ENCODE assay signal across 2 cellular contexts in the genomic region with DNA sequence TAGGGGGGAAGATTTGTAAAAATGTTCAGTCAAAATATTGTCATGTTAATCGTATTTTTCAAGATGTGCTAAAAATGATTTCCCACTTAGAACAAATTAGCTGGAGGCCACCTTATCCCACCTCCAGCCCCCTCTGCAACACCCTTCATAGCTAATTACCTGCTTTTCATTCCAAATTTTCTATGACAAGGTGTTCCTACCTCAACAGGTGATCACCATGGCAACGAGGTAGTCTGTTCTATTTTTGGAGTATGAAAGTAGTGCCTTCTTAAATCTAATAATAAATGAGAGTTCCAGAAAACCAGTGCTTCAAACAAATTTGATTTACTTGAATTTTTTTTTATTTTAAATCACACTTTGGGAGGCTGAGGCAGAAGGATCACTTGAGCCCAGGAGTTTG.
TF ChIP-seq lines count a peak whose summit lies in the region.

No MANE protein-coding gene starts in this region.

TF ChIP-seq in HepG2, 621 proteins besides CTCF, POLR2A, EP300 and RAD21:
- no peak for TF ChIP-seq HES4 (CRISPR knock-in tag; IDR thresholded peaks at IDR 0.05; ENCODE audit: borderline replicate concordance)
- TF ChIP-seq, protein P1, sequence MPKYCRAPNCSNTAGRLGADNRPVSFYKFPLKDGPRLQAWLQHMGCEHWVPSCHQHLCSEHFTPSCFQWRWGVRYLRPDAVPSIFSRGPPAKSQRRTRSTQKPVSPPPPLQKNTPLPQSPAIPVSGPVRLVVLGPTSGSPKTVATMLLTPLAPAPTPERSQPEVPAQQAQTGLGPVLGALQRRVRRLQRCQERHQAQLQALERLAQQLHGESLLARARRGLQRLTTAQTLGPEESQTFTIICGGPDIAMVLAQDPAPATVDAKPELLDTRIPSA (CRISPR knock-in tag; IDR thresholded peaks at IDR 0.05; ENCODE audit: borderline replicate concordance) = no peak
- TF ChIP-seq, protein P2, sequence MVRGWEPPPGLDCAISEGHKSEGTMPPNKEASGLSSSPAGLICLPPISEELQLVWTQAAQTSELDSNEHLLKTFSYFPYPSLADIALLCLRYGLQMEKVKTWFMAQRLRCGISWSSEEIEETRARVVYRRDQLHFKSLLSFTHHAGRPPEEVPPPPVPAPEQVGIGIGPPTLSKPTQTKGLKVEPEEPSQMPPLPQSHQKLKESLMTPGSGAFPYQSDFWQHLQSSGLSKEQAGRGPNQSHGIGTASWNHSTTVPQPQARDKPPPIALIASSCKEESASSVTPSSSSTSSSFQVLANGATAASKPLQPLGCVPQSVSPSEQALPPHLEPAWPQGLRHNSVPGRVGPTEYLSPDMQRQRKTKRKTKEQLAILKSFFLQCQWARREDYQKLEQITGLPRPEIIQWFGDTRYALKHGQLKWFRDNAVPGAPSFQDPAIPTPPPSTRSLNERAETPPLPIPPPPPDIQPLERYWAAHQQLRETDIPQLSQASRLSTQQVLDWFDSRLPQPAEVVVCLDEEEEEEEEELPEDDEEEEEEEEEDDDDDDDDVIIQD (CRISPR knock-in tag; IDR thresholded peaks at IDR 0.05; ENCODE audit: low read depth) = no peak
- no peak for TF ChIP-seq NBN (conservative IDR thresholded peaks at IDR 0.05)
- no peak for TF ChIP-seq NR2F6 (IDR thresholded peaks at IDR 0.05)
- no peak for TF ChIP-seq NR2F6 (CRISPR knock-in tag; IDR thresholded peaks at IDR 0.05)
- TF ChIP-seq, protein P3, sequence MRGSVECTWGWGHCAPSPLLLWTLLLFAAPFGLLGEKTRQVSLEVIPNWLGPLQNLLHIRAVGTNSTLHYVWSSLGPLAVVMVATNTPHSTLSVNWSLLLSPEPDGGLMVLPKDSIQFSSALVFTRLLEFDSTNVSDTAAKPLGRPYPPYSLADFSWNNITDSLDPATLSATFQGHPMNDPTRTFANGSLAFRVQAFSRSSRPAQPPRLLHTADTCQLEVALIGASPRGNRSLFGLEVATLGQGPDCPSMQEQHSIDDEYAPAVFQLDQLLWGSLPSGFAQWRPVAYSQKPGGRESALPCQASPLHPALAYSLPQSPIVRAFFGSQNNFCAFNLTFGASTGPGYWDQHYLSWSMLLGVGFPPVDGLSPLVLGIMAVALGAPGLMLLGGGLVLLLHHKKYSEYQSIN (CRISPR knock-in tag; IDR thresholded peaks at IDR 0.05; ENCODE audit: borderline replicate concordance) = no peak
- TF ChIP-seq, protein P4, sequence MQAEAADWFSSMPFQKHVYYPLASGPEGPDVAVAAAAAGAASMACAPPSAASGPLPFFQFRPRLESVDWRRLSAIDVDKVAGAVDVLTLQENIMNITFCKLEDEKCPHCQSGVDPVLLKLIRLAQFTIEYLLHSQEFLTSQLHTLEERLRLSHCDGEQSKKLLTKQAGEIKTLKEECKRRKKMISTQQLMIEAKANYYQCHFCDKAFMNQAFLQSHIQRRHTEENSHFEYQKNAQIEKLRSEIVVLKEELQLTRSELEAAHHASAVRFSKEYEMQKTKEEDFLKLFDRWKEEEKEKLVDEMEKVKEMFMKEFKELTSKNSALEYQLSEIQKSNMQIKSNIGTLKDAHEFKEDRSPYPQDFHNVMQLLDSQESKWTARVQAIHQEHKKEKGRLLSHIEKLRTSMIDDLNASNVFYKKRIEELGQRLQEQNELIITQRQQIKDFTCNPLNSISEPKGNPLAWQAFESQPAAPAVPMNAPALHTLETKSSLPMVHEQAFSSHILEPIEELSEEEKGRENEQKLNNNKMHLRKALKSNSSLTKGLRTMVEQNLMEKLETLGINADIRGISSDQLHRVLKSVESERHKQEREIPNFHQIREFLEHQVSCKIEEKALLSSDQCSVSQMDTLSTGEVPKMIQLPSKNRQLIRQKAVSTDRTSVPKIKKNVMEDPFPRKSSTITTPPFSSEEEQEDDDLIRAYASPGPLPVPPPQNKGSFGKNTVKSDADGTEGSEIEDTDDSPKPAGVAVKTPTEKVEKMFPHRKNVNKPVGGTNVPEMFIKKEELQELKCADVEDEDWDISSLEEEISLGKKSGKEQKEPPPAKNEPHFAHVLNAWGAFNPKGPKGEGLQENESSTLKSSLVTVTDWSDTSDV (CRISPR knock-in tag; IDR thresholded peaks at IDR 0.05) = no peak
- no peak for TF ChIP-seq NFKBIZ (CRISPR knock-in tag; IDR thresholded peaks at IDR 0.05)
- TF ChIP-seq ZNF3 (CRISPR knock-in tag; IDR thresholded peaks at IDR 0.05) = no peak
- TF ChIP-seq, protein P5, sequence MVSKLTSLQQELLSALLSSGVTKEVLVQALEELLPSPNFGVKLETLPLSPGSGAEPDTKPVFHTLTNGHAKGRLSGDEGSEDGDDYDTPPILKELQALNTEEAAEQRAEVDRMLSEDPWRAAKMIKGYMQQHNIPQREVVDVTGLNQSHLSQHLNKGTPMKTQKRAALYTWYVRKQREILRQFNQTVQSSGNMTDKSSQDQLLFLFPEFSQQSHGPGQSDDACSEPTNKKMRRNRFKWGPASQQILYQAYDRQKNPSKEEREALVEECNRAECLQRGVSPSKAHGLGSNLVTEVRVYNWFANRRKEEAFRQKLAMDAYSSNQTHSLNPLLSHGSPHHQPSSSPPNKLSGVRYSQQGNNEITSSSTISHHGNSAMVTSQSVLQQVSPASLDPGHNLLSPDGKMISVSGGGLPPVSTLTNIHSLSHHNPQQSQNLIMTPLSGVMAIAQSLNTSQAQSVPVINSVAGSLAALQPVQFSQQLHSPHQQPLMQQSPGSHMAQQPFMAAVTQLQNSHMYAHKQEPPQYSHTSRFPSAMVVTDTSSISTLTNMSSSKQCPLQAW (CRISPR knock-in tag; IDR thresholded peaks at IDR 0.05) = no peak
- TF ChIP-seq ARID2 (CRISPR knock-in tag; IDR thresholded peaks at IDR 0.05; ENCODE audit: borderline replicate concordance) = no peak
- no peak for TF ChIP-seq ZNF605 (CRISPR knock-in tag; IDR thresholded peaks at IDR 0.05)
- no peak for TF ChIP-seq ZNF296 (CRISPR knock-in tag; conservative IDR thresholded peaks at IDR 0.05)
- TF ChIP-seq, protein P6, sequence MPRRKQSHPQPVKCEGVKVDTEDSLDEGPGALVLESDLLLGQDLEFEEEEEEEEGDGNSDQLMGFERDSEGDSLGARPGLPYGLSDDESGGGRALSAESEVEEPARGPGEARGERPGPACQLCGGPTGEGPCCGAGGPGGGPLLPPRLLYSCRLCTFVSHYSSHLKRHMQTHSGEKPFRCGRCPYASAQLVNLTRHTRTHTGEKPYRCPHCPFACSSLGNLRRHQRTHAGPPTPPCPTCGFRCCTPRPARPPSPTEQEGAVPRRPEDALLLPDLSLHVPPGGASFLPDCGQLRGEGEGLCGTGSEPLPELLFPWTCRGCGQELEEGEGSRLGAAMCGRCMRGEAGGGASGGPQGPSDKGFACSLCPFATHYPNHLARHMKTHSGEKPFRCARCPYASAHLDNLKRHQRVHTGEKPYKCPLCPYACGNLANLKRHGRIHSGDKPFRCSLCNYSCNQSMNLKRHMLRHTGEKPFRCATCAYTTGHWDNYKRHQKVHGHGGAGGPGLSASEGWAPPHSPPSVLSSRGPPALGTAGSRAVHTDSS (CRISPR knock-in tag; conservative IDR thresholded peaks at IDR 0.05) = no peak
- TF ChIP-seq HNRNPLL (IDR thresholded peaks at IDR 0.05; ENCODE audit: low read depth, low read length, poor library complexity, severe bottlenecking) = no peak
- no peak for TF ChIP-seq PRPF4 (IDR thresholded peaks at IDR 0.05; ENCODE audit: low read depth, low read length, poor library complexity, severe bottlenecking)
- no peak for TF ChIP-seq ZFP36 (IDR thresholded peaks at IDR 0.05; ENCODE audit: borderline replicate concordance, low read depth, low read length, partially characterized antibody)

TF ChIP-seq in H1, 55 proteins besides CTCF, POLR2A, EP300 and RAD21:
- TF ChIP-seq NRF1 (IDR thresholded peaks at IDR 0.05; ENCODE audit: low read depth, low read length) (no peak), BRCA1 (IDR thresholded peaks at IDR 0.05; ENCODE audit: low read depth, low read length) (no peak), HDAC6 (IDR thresholded peaks at IDR 0.05; ENCODE audit: low read depth, low read length) (no peak), JUN (IDR thresholded peaks at IDR 0.05; ENCODE audit: low read depth, low read length) (no peak), SIRT6 (IDR thresholded peaks at IDR 0.05; ENCODE audit: low read length) (no peak), PHF8 (conservative IDR thresholded peaks at IDR 0.05; ENCODE audit: low read depth, low read length) (no peak), SAP30 (IDR thresholded peaks at IDR 0.05; ENCODE audit: insufficient read depth, insufficient replicate concordance, low read length) (no peak)
- TF ChIP-seq, protein P7, sequence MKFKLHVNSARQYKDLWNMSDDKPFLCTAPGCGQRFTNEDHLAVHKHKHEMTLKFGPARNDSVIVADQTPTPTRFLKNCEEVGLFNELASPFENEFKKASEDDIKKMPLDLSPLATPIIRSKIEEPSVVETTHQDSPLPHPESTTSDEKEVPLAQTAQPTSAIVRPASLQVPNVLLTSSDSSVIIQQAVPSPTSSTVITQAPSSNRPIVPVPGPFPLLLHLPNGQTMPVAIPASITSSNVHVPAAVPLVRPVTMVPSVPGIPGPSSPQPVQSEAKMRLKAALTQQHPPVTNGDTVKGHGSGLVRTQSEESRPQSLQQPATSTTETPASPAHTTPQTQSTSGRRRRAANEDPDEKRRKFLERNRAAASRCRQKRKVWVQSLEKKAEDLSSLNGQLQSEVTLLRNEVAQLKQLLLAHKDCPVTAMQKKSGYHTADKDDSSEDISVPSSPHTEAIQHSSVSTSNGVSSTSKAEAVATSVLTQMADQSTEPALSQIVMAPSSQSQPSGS (IDR thresholded peaks at IDR 0.05; ENCODE audit: low read length) = no peak
